Comparison of ENCODE assay signal across 13 cellular contexts in genomic region chrX:49102221-49102620, GRCh38. TPM values are rescaled to one million over a fixed set of nuclear protein-coding genes. Genes with fewer than 3 reads are reported as not detected.
DNase-seq lines count a peak whose midpoint lies in the region; ATAC-seq, FAIRE-seq and TF ChIP-seq lines count a peak whose summit lies in the region.
"Had no signal": no experiment of that assay in that cellular context is flagged by ENCODE, and none has a peak within 500 bp of the region (broad histone marks: within the 10 kb centered on the region; RNA-seq: fewer than 3 reads in every experiment).

No MANE protein-coding gene starts in this region.

- TF ChIP-seq EP300 in A549 (IDR thresholded peaks at IDR 0.05): no peak
- TF ChIP-seq EP300 in HepG2 (IDR thresholded peaks at IDR 0.05; ENCODE audit: low read depth in 2 of 2, low read length in 2 of 2): no peak
- no peak for TF ChIP-seq EP300 in HepG2 (CRISPR knock-in tag; IDR thresholded peaks at IDR 0.05; ENCODE audit: borderline replicate concordance)

- no peaks in the 10 kb centered on the region for H3K9me3 ChIP-seq in A549
- no peaks in the 10 kb centered on the region for H3K9me3 ChIP-seq in HepG2 (ENCODE audit: low read length)
- H3K9me3 ChIP-seq: BLaER1 had no signal

- BruUV-seq in Calu3 (replicated peaks; lab: Mats Ljungman, UMichigan): no TSS peak
- BruUV-seq in HepG2 (replicated peaks; lab: Mats Ljungman, UMichigan): no TSS peak

- no peak for TF ChIP-seq RAD21 in A549 (conservative IDR thresholded peaks at IDR 0.05 in 1 of 2, IDR thresholded peaks at IDR 0.05 in 1 of 2)
- no peak for TF ChIP-seq RAD21 in HepG2 (CRISPR knock-in tag; IDR thresholded peaks at IDR 0.05)

- H3K27me3 ChIP-seq in HepG2 (ENCODE audit: control insufficient read depth in 1 of 2, insufficient read depth in 2 of 2, low read length in 2 of 2): no peaks in the 10 kb centered on the region

- peak overlapping the region; percentile 86 for H3K9ac ChIP-seq in HepG2 (ENCODE audit: insufficient read depth, low read depth, low read length)

- WGBS in A549 (ENCODE audit: missing lambda C conversion rate): 96% methylated on average over 4 of the region's 7 CpGs
- WGBS in HepG2 (ENCODE audit: low lambda C conversion rate): 0% methylated on average over 3 of the region's 7 CpGs

- H4K20me1 ChIP-seq in HepG2 (ENCODE audit: insufficient read depth, low read length): no peaks in the 10 kb centered on the region
- H4K20me1 ChIP-seq: BLaER1 had no signal

- CTCF ChIA-PET in A549 (lab: Yijun Ruan, JAX) (no interaction called here), Calu3 (lab: Charles Lee) (no interaction called here), HepG2 (lab: Yijun Ruan, JAX; ENCODE audit: low intra/inter-chr PET ratio, low total read pairs) (no interaction called here)
- CTCF ChIA-PET in activated CD4-positive, alpha-beta memory T cell treated with anti-CD3 and anti-CD28 coated beads, Interleukin-2, amount 10 ng/mL, durations not matched to agents 7 days and 5 days (lab: Charles Lee): no interaction called here

- intact Hi-C loops in Calu3 (cut with micrococcal nuclease; ENCODE audit: unreplicated experiment) (no loop called here), HepG2 (cut with micrococcal nuclease; ENCODE audit: unreplicated experiment) (no loop called here)

- H3K4me1 ChIP-seq in A549 (peaks cover 14% of the 10 kb centered on the region; the same call in 2 of the 3 replicates), HepG2 (ENCODE audit: insufficient read depth, low read length) (peaks cover 29% of the 10 kb centered on the region)

- FAIRE-seq in A549 (lab: Jason Lieb, UNC) (no peak), HepG2 (lab: Jason Lieb, UNC) (peak; percentile 68)

- peak overlapping the region; percentile 87 for H3K4me3 Mint-ChIP-seq in Calu3 (ENCODE audit: low read depth, unreplicated experiment)
- peak overlapping the region; percentile 30 for H3K4me3 Mint-ChIP-seq in activated CD4-positive, alpha-beta memory T cell treated with anti-CD3 and anti-CD28 coated beads, Interleukin-2, amount 10 ng/mL, durations not matched to agents 7 days and 5 days

- H3K27me3 Mint-ChIP-seq in Calu3 (ENCODE audit: unreplicated experiment): no peaks in the 10 kb centered on the region
- no peaks in the 10 kb centered on the region for H3K27me3 Mint-ChIP-seq in activated CD4-positive, alpha-beta memory T cell treated with anti-CD3 and anti-CD28 coated beads, Interleukin-2, amount 10 ng/mL, durations not matched to agents 7 days and 5 days

- in situ Hi-C loops in HepG2 (cut with HindIII; ENCODE audit: extremely low pct_ligation_motif_present, low pct_unique_long_range_greater_than_20kb): no loop called here

- H3K4me1 Mint-ChIP-seq in Calu3 (ENCODE audit: low read depth, unreplicated experiment): peaks cover 8% of the 10 kb centered on the region
- peaks cover 11% of the 10 kb centered on the region for H3K4me1 Mint-ChIP-seq in activated CD4-positive, alpha-beta memory T cell treated with anti-CD3 and anti-CD28 coated beads, Interleukin-2, amount 10 ng/mL, durations not matched to agents 7 days and 5 days

- 0 out of 5 replicates have a peak, but pooled peaks cover 0 to 7% of the 10 kb centered on the region in 2 experiments for H3K36me3 ChIP-seq in HepG2 (replicated peaks in 1 of 2; ENCODE audit: control insufficient read depth in 1 of 2, insufficient read depth in 2 of 2, low read length in 2 of 2)

- H3K27ac ChIP-seq in A549: peak overlapping the region in 1 of 2 experiments; percentile 97; a peak in 3 of 6 replicates
- H3K27ac ChIP-seq in HepG2 (ENCODE audit: extremely low read length, insufficient read depth, low read length): peak overlapping the region; percentile 94
- H3K27ac ChIP-seq: epithelial cell of prostate had no signal

- no peak overlapping the region for H3K4me3 ChIP-seq in A549
- H3K4me3 ChIP-seq in HepG2 (replicated peaks in 1 of 3; ENCODE audit: insufficient read depth in 1 of 3, low read depth in 2 of 3, low read length in 3 of 3): peak overlapping the region in 2 of 3 experiments; percentile 57 to 74; a peak in 3 of 6 replicates

- no peak for ATAC-seq in A549
- ATAC-seq in HepG2: peak; percentile 84
- no peak for ATAC-seq in GM21723 (IDR thresholded peaks at IDR 0.05; ENCODE audit: unreplicated experiment)
- ATAC-seq in GM18870 (IDR thresholded peaks at IDR 0.05; ENCODE audit: unreplicated experiment): no peak

- H3K36me3 Mint-ChIP-seq in Calu3 (ENCODE audit: insufficient read depth, unreplicated experiment): peaks cover 36% of the 10 kb centered on the region
- peaks cover 4% of the 10 kb centered on the region for H3K36me3 Mint-ChIP-seq in activated CD4-positive, alpha-beta memory T cell treated with anti-CD3 and anti-CD28 coated beads, Interleukin-2, amount 10 ng/mL, durations not matched to agents 7 days and 5 days (ENCODE audit: low read depth)

- no peaks in the 10 kb centered on the region for H3K9me3 Mint-ChIP-seq in Calu3 (ENCODE audit: low read depth, unreplicated experiment)
- no peaks in the 10 kb centered on the region for H3K9me3 Mint-ChIP-seq in activated CD4-positive, alpha-beta memory T cell treated with anti-CD3 and anti-CD28 coated beads, Interleukin-2, amount 10 ng/mL, durations not matched to agents 7 days and 5 days

- POLR2A ChIA-PET in A549 (lab: Yijun Ruan, JAX) (no interaction called here), HepG2 (lab: Yijun Ruan, JAX) (interaction anchor here (1.0 to 2.1 kb wide), 3 partner anchors 22 to 100 kb away, joined by 3 to 16 read pairs (median 3); partner anchors contain the start of genes GRIPAP1 and WDR45)
- POLR2A ChIA-PET in activated CD4-positive, alpha-beta memory T cell treated with anti-CD3 and anti-CD28 coated beads, Interleukin-2, amount 10 ng/mL, durations not matched to agents 7 days and 5 days (lab: Charles Lee): interaction anchor here (1.7 to 2.1 kb wide), 2 partner anchors 9 to 22 kb away, joined by 9 to 10 read pairs; partner anchors contain the start of gene WDR45

- H3K27ac Mint-ChIP-seq in Calu3 (ENCODE audit: unreplicated experiment): no peak overlapping the region
- H3K27ac Mint-ChIP-seq in activated CD4-positive, alpha-beta memory T cell treated with anti-CD3 and anti-CD28 coated beads, Interleukin-2, amount 10 ng/mL, durations not matched to agents 7 days and 5 days: no peak overlapping the region

- H3K4me2 ChIP-seq in A549: peak overlapping the region; percentile 87; the same call in 2 of the 3 replicates
- peak overlapping the region; percentile 83 for H3K4me2 ChIP-seq in HepG2 (ENCODE audit: low read depth, low read length)

- TF ChIP-seq CTCF in A549 (IDR thresholded peaks at IDR 0.05): no peak
- TF ChIP-seq CTCF in Calu3 (IDR thresholded peaks at IDR 0.05; ENCODE audit: unreplicated experiment): no peak
- TF ChIP-seq CTCF in HepG2 (CRISPR knock-in tag; IDR thresholded peaks at IDR 0.05): peak; percentile 30; the same call in 1 of the 2 replicates

- no peak overlapping the region for H2AFZ ChIP-seq in HepG2 (ENCODE audit: low read length)

- no peak for TF ChIP-seq POLR2A in A549 (IDR thresholded peaks at IDR 0.05; ENCODE audit: low read length)
- 0 out of 4 replicates have a peak, but pooled peaks of 1 of the 2 experiments have one; percentile 40 for TF ChIP-seq POLR2A in HepG2 (IDR thresholded peaks at IDR 0.05; ENCODE audit: insufficient read depth in 1 of 2, low read depth in 2 of 2, low read length in 2 of 2)

- DNase-seq in A549 (ENCODE audit: low read depth in 1 of 2, low spot score in 1 of 2) (no peak), Calu3 (no peak), HepG2 (ENCODE audit: low spot score) (peak; percentile 75), NCI-H446 treated with DMSO at 0.1 percent for 48 hours (lab: John Stamatoyannopoulos, UW) (no peak)
- no peak for DNase-seq in activated CD4-positive, alpha-beta memory T cell treated with anti-CD3 and anti-CD28 coated beads, Interleukin-2, amount 10 ng/mL, durations not matched to agents 7 days and 5 days
- no peak for DNase-seq in stimulated activated CD8-positive, alpha-beta memory T cell treated with anti-CD3 and anti-CD28 coated beads, Interleukin-4, amount 100 ng/mL, for 48 hours
- DNase-seq: activated naive CD4-positive, alpha-beta T cell treated with anti-CD3 and anti-CD28 coated beads, Interleukin-2, amount 50 U/mL, for 16 hours; EL; NCI-H1417 treated with DMSO at 0.1 percent for 48 hours had no signal

- no peaks in the 10 kb centered on the region for H3K79me2 ChIP-seq in HepG2 (ENCODE audit: insufficient read depth, low read length)

RNA-seq across cellular contexts. Expression of gene GPKOW, which starts 21.3 kb away (rescaled TPM):
- polyA plus RNA-seq in A549 (2011; rRNA removed) (34.4 and 40.7 TPM in 2 replicates), A549 (2017; fragmentation: RNase III; extraction: RNeasy Plus Mini Kit Qiagen cat#74134 plus additional on column Dnase treatment) (22.0 to 24.9 TPM (median 24.1 TPM) in 3 replicates), HepG2 (2011; rRNA removed) (22.6 and 26.2 TPM in 2 replicates)
- 32.5 and 34.5 TPM in 2 replicates for polyA plus RNA-seq in A549 (2012; cell fraction: cytosol; rRNA removed)
- 28.8 and 30.2 TPM in 2 replicates for polyA plus RNA-seq in A549 (2012; cell fraction: nucleus; rRNA removed)
- 21.1 and 22.8 TPM in 2 replicates for polyA minus RNA-seq in A549 (2011; rRNA and poly(A)+ RNA removed)
- total RNA-seq in Calu3 (2022) (32.3 and 35.7 TPM in 2 replicates), HepG2 (2016; rRNA removed; fragmentation: Illumina TruSeq; extraction: Trizol) (18.7 and 21.5 TPM in 2 replicates)
- 10 to 100 TPM; 41.9 to 43.6 TPM for total RNA-seq in activated CD4-positive, alpha-beta memory T cell treated with anti-CD3 and anti-CD28 coated beads, Interleukin-2, amount 10 ng/mL, durations not matched to agents 7 days and 5 days
- 1.9 and 2.4 TPM in 2 replicates for total RNA-seq in HepG2 (2016; cell fraction: cytosol; rRNA removed; fragmentation: Illumina TruSeq; extraction: Trizol; ENCODE audit: low read depth)
- total RNA-seq in HepG2 (2016; cell fraction: insoluble cytoplasmic fraction; rRNA removed; fragmentation: Illumina TruSeq; extraction: Trizol): 17.8 and 20.5 TPM in 2 replicates
- total RNA-seq in HepG2 (2016; cell fraction: membrane; rRNA removed; fragmentation: Illumina TruSeq; extraction: Trizol): 4.0 and 4.1 TPM in 2 replicates
- total RNA-seq in HepG2 (2016; cell fraction: nucleus; rRNA removed; fragmentation: Illumina TruSeq; extraction: Trizol): 7.2 and 9.0 TPM in 2 replicates
- 27.2 and 29.3 TPM in 2 replicates for polyA plus RNA-seq in HepG2 (2011; cell fraction: cytosol; rRNA removed)
- polyA plus RNA-seq in HepG2 (2011; cell fraction: nucleus; rRNA removed): 11.7 and 13.7 TPM in 2 replicates
- polyA plus RNA-seq in HepG2 (2012): 14.0 and 17.6 TPM in 2 replicates
- 1.6 and 2.0 TPM in 2 replicates for polyA plus RNA-seq in HepG2 (2016; cell fraction: cytosol; fragmentation: Illumina TruSeq; extraction: Trizol; ENCODE audit: low read depth)
- polyA plus RNA-seq in HepG2 (2016; cell fraction: insoluble cytoplasmic fraction; fragmentation: Illumina TruSeq; extraction: Trizol; ENCODE audit: low read depth): 21.6 and 21.9 TPM in 2 replicates
- 2.3 and 2.5 TPM in 2 replicates for polyA plus RNA-seq in HepG2 (2016; cell fraction: membrane; fragmentation: Illumina TruSeq; extraction: Trizol; ENCODE audit: low read depth)
- 11.4 and 12.8 TPM in 2 replicates for polyA plus RNA-seq in HepG2 (2016; cell fraction: nucleus; fragmentation: Illumina TruSeq; extraction: Trizol; ENCODE audit: insufficient read depth, low read depth)
- polyA minus RNA-seq in HepG2 (2011; rRNA and poly(A)+ RNA removed; ENCODE audit: low replicate concordance): 10.7 and 22.1 TPM in 2 replicates
- polyA minus RNA-seq in HepG2 (2011; cell fraction: cytosol; rRNA and poly(A)+ RNA removed): 9.2 and 12.6 TPM in 2 replicates
- 8.0 and 8.5 TPM in 2 replicates for polyA minus RNA-seq in HepG2 (2011; cell fraction: nucleus; rRNA and poly(A)+ RNA removed)

RNA-seq across cellular contexts. Expression of gene WDR45, which starts 22.5 kb away (rescaled TPM):
- polyA plus RNA-seq in A549 (2011; rRNA removed) (55.5 and 80.1 TPM in 2 replicates), A549 (2017; fragmentation: RNase III; extraction: RNeasy Plus Mini Kit Qiagen cat#74134 plus additional on column Dnase treatment) (33.8 to 41.5 TPM (median 37.7 TPM) in 3 replicates), HepG2 (2011; rRNA removed) (65.5 and 91.1 TPM in 2 replicates)
- 57.6 and 69.3 TPM in 2 replicates for polyA plus RNA-seq in A549 (2012; cell fraction: cytosol; rRNA removed)
- 167 and 169 TPM in 2 replicates for polyA plus RNA-seq in A549 (2012; cell fraction: nucleus; rRNA removed)
- polyA minus RNA-seq in A549 (2011; rRNA and poly(A)+ RNA removed): 89.1 and 95.1 TPM in 2 replicates
- total RNA-seq in Calu3 (2022) (42.7 and 59.3 TPM in 2 replicates), HepG2 (2016; rRNA removed; fragmentation: Illumina TruSeq; extraction: Trizol) (14.0 and 16.4 TPM in 2 replicates)
- total RNA-seq in activated CD4-positive, alpha-beta memory T cell treated with anti-CD3 and anti-CD28 coated beads, Interleukin-2, amount 10 ng/mL, durations not matched to agents 7 days and 5 days: 10 to 100 TPM; 51.1 to 58.7 TPM
- total RNA-seq in HepG2 (2016; cell fraction: cytosol; rRNA removed; fragmentation: Illumina TruSeq; extraction: Trizol; ENCODE audit: low read depth): 18.4 and 20.2 TPM in 2 replicates
- 16.0 and 19.4 TPM in 2 replicates for total RNA-seq in HepG2 (2016; cell fraction: insoluble cytoplasmic fraction; rRNA removed; fragmentation: Illumina TruSeq; extraction: Trizol)
- total RNA-seq in HepG2 (2016; cell fraction: membrane; rRNA removed; fragmentation: Illumina TruSeq; extraction: Trizol): 18.8 and 22.7 TPM in 2 replicates
- 17.9 and 19.4 TPM in 2 replicates for total RNA-seq in HepG2 (2016; cell fraction: nucleus; rRNA removed; fragmentation: Illumina TruSeq; extraction: Trizol)
- polyA plus RNA-seq in HepG2 (2011; cell fraction: cytosol; rRNA removed): 48.7 and 57.4 TPM in 2 replicates
- 386 and 474 TPM in 2 replicates for polyA plus RNA-seq in HepG2 (2011; cell fraction: nucleus; rRNA removed)
- polyA plus RNA-seq in HepG2 (2012): 30.1 and 49.9 TPM in 2 replicates
- polyA plus RNA-seq in HepG2 (2016; cell fraction: cytosol; fragmentation: Illumina TruSeq; extraction: Trizol; ENCODE audit: low read depth): 15.5 and 17.3 TPM in 2 replicates
- 18.7 and 19.8 TPM in 2 replicates for polyA plus RNA-seq in HepG2 (2016; cell fraction: insoluble cytoplasmic fraction; fragmentation: Illumina TruSeq; extraction: Trizol; ENCODE audit: low read depth)
- 14.2 and 18.3 TPM in 2 replicates for polyA plus RNA-seq in HepG2 (2016; cell fraction: membrane; fragmentation: Illumina TruSeq; extraction: Trizol; ENCODE audit: low read depth)
- 44.7 and 54.6 TPM in 2 replicates for polyA plus RNA-seq in HepG2 (2016; cell fraction: nucleus; fragmentation: Illumina TruSeq; extraction: Trizol; ENCODE audit: insufficient read depth, low read depth)
- 64.1 and 271 TPM in 2 replicates for polyA minus RNA-seq in HepG2 (2011; rRNA and poly(A)+ RNA removed; ENCODE audit: low replicate concordance)
- polyA minus RNA-seq in HepG2 (2011; cell fraction: cytosol; rRNA and poly(A)+ RNA removed): 14.8 and 18.8 TPM in 2 replicates
- 53.6 and 83.3 TPM in 2 replicates for polyA minus RNA-seq in HepG2 (2011; cell fraction: nucleus; rRNA and poly(A)+ RNA removed)

RNA-seq across cellular contexts. Expression of gene PRAF2, which starts 28.4 kb away (rescaled TPM):
- polyA plus RNA-seq in A549 (2011; rRNA removed): 13.6 and 17.0 TPM in 2 replicates
- polyA plus RNA-seq in A549 (2012; cell fraction: cytosol; rRNA removed): 28.9 and 40.7 TPM in 2 replicates
- polyA plus RNA-seq in A549 (2012; cell fraction: nucleus; rRNA removed): 22.4 and 33.4 TPM in 2 replicates
- 29.9 to 37.7 TPM (median 35.4 TPM) in 3 replicates for polyA plus RNA-seq in A549 (2017; fragmentation: RNase III; extraction: RNeasy Plus Mini Kit Qiagen cat#74134 plus additional on column Dnase treatment)
- polyA minus RNA-seq in A549 (2011; rRNA and poly(A)+ RNA removed): 14.4 and 16.4 TPM in 2 replicates
- total RNA-seq in Calu3 (2022): 11.5 and 16.1 TPM in 2 replicates
- total RNA-seq in activated CD4-positive, alpha-beta memory T cell treated with anti-CD3 and anti-CD28 coated beads, Interleukin-2, amount 10 ng/mL, durations not matched to agents 7 days and 5 days: 10 to 100 TPM; 21.1 to 23.9 TPM
- total RNA-seq in HepG2 (2016; rRNA removed; fragmentation: Illumina TruSeq; extraction: Trizol): 0.33 TPM in 1 of 2 replicates, not detected in the other
- total RNA-seq in HepG2 (2016; cell fraction: cytosol; rRNA removed; fragmentation: Illumina TruSeq; extraction: Trizol; ENCODE audit: low read depth): not detected in 2 replicates
- 0.37 TPM in 1 of 2 replicates, not detected in the other for total RNA-seq in HepG2 (2016; cell fraction: insoluble cytoplasmic fraction; rRNA removed; fragmentation: Illumina TruSeq; extraction: Trizol)
- total RNA-seq in HepG2 (2016; cell fraction: membrane; rRNA removed; fragmentation: Illumina TruSeq; extraction: Trizol): not detected in 2 replicates
- total RNA-seq in HepG2 (2016; cell fraction: nucleus; rRNA removed; fragmentation: Illumina TruSeq; extraction: Trizol): 1.0 TPM in 1 of 2 replicates, not detected in the other
- polyA plus RNA-seq in HepG2 (2011; rRNA removed): 2.6 and 4.3 TPM in 2 replicates
- 0.94 and 1.1 TPM in 2 replicates for polyA plus RNA-seq in HepG2 (2011; cell fraction: cytosol; rRNA removed)
- 16.4 and 19.7 TPM in 2 replicates for polyA plus RNA-seq in HepG2 (2011; cell fraction: nucleus; rRNA removed)
- polyA plus RNA-seq in HepG2 (2012): 2.0 and 3.1 TPM in 2 replicates
- polyA plus RNA-seq in HepG2 (2016; cell fraction: cytosol; fragmentation: Illumina TruSeq; extraction: Trizol; ENCODE audit: low read depth): 0.26 TPM in 1 of 2 replicates, not detected in the other
- polyA plus RNA-seq in HepG2 (2016; cell fraction: insoluble cytoplasmic fraction; fragmentation: Illumina TruSeq; extraction: Trizol; ENCODE audit: low read depth): 0.58 TPM in 1 of 2 replicates, not detected in the other
- polyA plus RNA-seq in HepG2 (2016; cell fraction: membrane; fragmentation: Illumina TruSeq; extraction: Trizol; ENCODE audit: low read depth): 0.17 and 0.50 TPM in 2 replicates
- 3.4 and 4.5 TPM in 2 replicates for polyA plus RNA-seq in HepG2 (2016; cell fraction: nucleus; fragmentation: Illumina TruSeq; extraction: Trizol; ENCODE audit: insufficient read depth, low read depth)
- 0.84 and 7.9 TPM in 2 replicates for polyA minus RNA-seq in HepG2 (2011; rRNA and poly(A)+ RNA removed; ENCODE audit: low replicate concordance)
- polyA minus RNA-seq in HepG2 (2011; cell fraction: cytosol; rRNA and poly(A)+ RNA removed): not detected in 2 replicates
- polyA minus RNA-seq in HepG2 (2011; cell fraction: nucleus; rRNA and poly(A)+ RNA removed): 1.7 and 5.3 TPM in 2 replicates

RNA-seq across cellular contexts. Expression of gene CCDC120, which starts 43.4 kb away (rescaled TPM):
- polyA plus RNA-seq in A549 (2011; rRNA removed) (1.6 and 2.0 TPM in 2 replicates), A549 (2017; fragmentation: RNase III; extraction: RNeasy Plus Mini Kit Qiagen cat#74134 plus additional on column Dnase treatment) (3.2 to 4.1 TPM (median 4.0 TPM) in 3 replicates), HepG2 (2011; rRNA removed) (3.2 and 3.7 TPM in 2 replicates)
- polyA plus RNA-seq in A549 (2012; cell fraction: cytosol; rRNA removed): 2.9 and 4.3 TPM in 2 replicates
- 10.3 and 11.0 TPM in 2 replicates for polyA plus RNA-seq in A549 (2012; cell fraction: nucleus; rRNA removed)
- polyA minus RNA-seq in A549 (2011; rRNA and poly(A)+ RNA removed): 1.9 and 3.0 TPM in 2 replicates
- total RNA-seq in Calu3 (2022) (30.8 and 39.0 TPM in 2 replicates), HepG2 (2016; rRNA removed; fragmentation: Illumina TruSeq; extraction: Trizol) (0.89 and 1.3 TPM in 2 replicates)
- 1 to 10 TPM; 5.8 to 6.5 TPM for total RNA-seq in activated CD4-positive, alpha-beta memory T cell treated with anti-CD3 and anti-CD28 coated beads, Interleukin-2, amount 10 ng/mL, durations not matched to agents 7 days and 5 days
- 0.30 and 0.44 TPM in 2 replicates for total RNA-seq in HepG2 (2016; cell fraction: cytosol; rRNA removed; fragmentation: Illumina TruSeq; extraction: Trizol; ENCODE audit: low read depth)
- total RNA-seq in HepG2 (2016; cell fraction: insoluble cytoplasmic fraction; rRNA removed; fragmentation: Illumina TruSeq; extraction: Trizol): 0.61 and 1.2 TPM in 2 replicates
- total RNA-seq in HepG2 (2016; cell fraction: membrane; rRNA removed; fragmentation: Illumina TruSeq; extraction: Trizol): 0.83 and 0.90 TPM in 2 replicates
- 1.0 and 2.0 TPM in 2 replicates for total RNA-seq in HepG2 (2016; cell fraction: nucleus; rRNA removed; fragmentation: Illumina TruSeq; extraction: Trizol)
- polyA plus RNA-seq in HepG2 (2011; cell fraction: cytosol; rRNA removed): 1.7 and 2.1 TPM in 2 replicates
- 11.3 and 13.0 TPM in 2 replicates for polyA plus RNA-seq in HepG2 (2011; cell fraction: nucleus; rRNA removed)
- polyA plus RNA-seq in HepG2 (2012): 3.2 and 3.9 TPM in 2 replicates
- 0.15 and 0.16 TPM in 2 replicates for polyA plus RNA-seq in HepG2 (2016; cell fraction: cytosol; fragmentation: Illumina TruSeq; extraction: Trizol; ENCODE audit: low read depth)
- polyA plus RNA-seq in HepG2 (2016; cell fraction: insoluble cytoplasmic fraction; fragmentation: Illumina TruSeq; extraction: Trizol; ENCODE audit: low read depth): 2.4 and 3.0 TPM in 2 replicates
- 0.78 and 1.0 TPM in 2 replicates for polyA plus RNA-seq in HepG2 (2016; cell fraction: membrane; fragmentation: Illumina TruSeq; extraction: Trizol; ENCODE audit: low read depth)
- polyA plus RNA-seq in HepG2 (2016; cell fraction: nucleus; fragmentation: Illumina TruSeq; extraction: Trizol; ENCODE audit: insufficient read depth, low read depth): 7.3 TPM in 2 replicates
- polyA minus RNA-seq in HepG2 (2011; rRNA and poly(A)+ RNA removed; ENCODE audit: low replicate concordance): 3.1 and 4.9 TPM in 2 replicates
- polyA minus RNA-seq in HepG2 (2011; cell fraction: cytosol; rRNA and poly(A)+ RNA removed): 1.3 and 1.4 TPM in 2 replicates
- polyA minus RNA-seq in HepG2 (2011; cell fraction: nucleus; rRNA and poly(A)+ RNA removed): 2.8 and 4.2 TPM in 2 replicates

RNA-seq across cellular contexts. Expression of gene TFE3, which starts 59.1 kb away (rescaled TPM):
- 16.1 and 27.3 TPM in 2 replicates for polyA plus RNA-seq in A549 (2011; rRNA removed)
- polyA plus RNA-seq in A549 (2012; cell fraction: cytosol; rRNA removed): 21.6 and 29.3 TPM in 2 replicates
- polyA plus RNA-seq in A549 (2012; cell fraction: nucleus; rRNA removed): 36.4 and 39.4 TPM in 2 replicates
- polyA plus RNA-seq in A549 (2017; fragmentation: RNase III; extraction: RNeasy Plus Mini Kit Qiagen cat#74134 plus additional on column Dnase treatment): 53.8 to 57.3 TPM (median 56.3 TPM) in 3 replicates
- polyA minus RNA-seq in A549 (2011; rRNA and poly(A)+ RNA removed): 34.5 and 50.4 TPM in 2 replicates
- 32.2 and 35.1 TPM in 2 replicates for total RNA-seq in Calu3 (2022)
- total RNA-seq in activated CD4-positive, alpha-beta memory T cell treated with anti-CD3 and anti-CD28 coated beads, Interleukin-2, amount 10 ng/mL, durations not matched to agents 7 days and 5 days: 10 to 100 TPM; 32.2 to 32.7 TPM
- total RNA-seq in HepG2 (2016; rRNA removed; fragmentation: Illumina TruSeq; extraction: Trizol): 8.8 and 12.3 TPM in 2 replicates
- 7.1 and 7.8 TPM in 2 replicates for total RNA-seq in HepG2 (2016; cell fraction: cytosol; rRNA removed; fragmentation: Illumina TruSeq; extraction: Trizol; ENCODE audit: low read depth)
- 7.3 and 11.4 TPM in 2 replicates for total RNA-seq in HepG2 (2016; cell fraction: insoluble cytoplasmic fraction; rRNA removed; fragmentation: Illumina TruSeq; extraction: Trizol)
- total RNA-seq in HepG2 (2016; cell fraction: membrane; rRNA removed; fragmentation: Illumina TruSeq; extraction: Trizol): 19.2 and 21.8 TPM in 2 replicates
- 7.7 and 10.3 TPM in 2 replicates for total RNA-seq in HepG2 (2016; cell fraction: nucleus; rRNA removed; fragmentation: Illumina TruSeq; extraction: Trizol)
- polyA plus RNA-seq in HepG2 (2011; rRNA removed): 8.3 and 13.1 TPM in 2 replicates
- polyA plus RNA-seq in HepG2 (2011; cell fraction: cytosol; rRNA removed): 7.3 and 11.0 TPM in 2 replicates
- 18.5 and 24.4 TPM in 2 replicates for polyA plus RNA-seq in HepG2 (2011; cell fraction: nucleus; rRNA removed)
- 13.3 and 22.4 TPM in 2 replicates for polyA plus RNA-seq in HepG2 (2012)
- 12.4 and 13.7 TPM in 2 replicates for polyA plus RNA-seq in HepG2 (2016; cell fraction: cytosol; fragmentation: Illumina TruSeq; extraction: Trizol; ENCODE audit: low read depth)
- 17.3 and 24.4 TPM in 2 replicates for polyA plus RNA-seq in HepG2 (2016; cell fraction: insoluble cytoplasmic fraction; fragmentation: Illumina TruSeq; extraction: Trizol; ENCODE audit: low read depth)
- 30.6 and 31.9 TPM in 2 replicates for polyA plus RNA-seq in HepG2 (2016; cell fraction: membrane; fragmentation: Illumina TruSeq; extraction: Trizol; ENCODE audit: low read depth)
- 31.0 and 32.9 TPM in 2 replicates for polyA plus RNA-seq in HepG2 (2016; cell fraction: nucleus; fragmentation: Illumina TruSeq; extraction: Trizol; ENCODE audit: insufficient read depth, low read depth)
- 19.4 and 40.0 TPM in 2 replicates for polyA minus RNA-seq in HepG2 (2011; rRNA and poly(A)+ RNA removed; ENCODE audit: low replicate concordance)
- polyA minus RNA-seq in HepG2 (2011; cell fraction: cytosol; rRNA and poly(A)+ RNA removed): 13.7 and 14.2 TPM in 2 replicates
- polyA minus RNA-seq in HepG2 (2011; cell fraction: nucleus; rRNA and poly(A)+ RNA removed): 12.0 and 14.9 TPM in 2 replicates

Comparison
In these comparisons a context has a peak if more than half of its experiments do, and no peak if none do; other contexts are left out.
1. Of the 38 proteins assayed by ChIP-seq in both HepG2 and A549: peak only in HepG2: CTCF, ESRRA, FOSL2, HDAC2, MAX and MYC; only in A549: none; in both: none; in neither: 31; mixed calls (peak in some experiments, not most) for 1.